1 cellular context compared by ENCODE assay signal in the genomic region with DNA sequence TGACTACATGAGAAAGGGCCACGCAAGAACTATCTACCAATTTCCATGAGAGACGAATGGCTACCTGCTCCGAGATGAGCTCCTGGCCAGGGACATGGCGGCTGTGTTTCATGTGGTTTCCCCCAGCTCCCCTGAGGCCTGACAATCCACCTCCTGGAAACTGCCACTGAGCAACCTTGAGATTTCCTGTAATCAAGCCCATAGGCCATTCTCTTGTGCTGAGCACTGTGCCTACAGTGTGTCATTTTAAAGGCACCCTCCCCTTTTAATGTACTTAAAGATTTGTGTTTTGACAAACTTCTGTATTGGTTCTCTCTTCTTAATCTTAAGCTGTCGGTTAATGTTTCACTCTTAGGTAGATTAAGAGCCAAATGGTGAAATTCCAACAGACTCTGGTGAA.
TF ChIP-seq lines count a peak whose summit lies in the region.

No MANE protein-coding gene starts in this region.

TF ChIP-seq in SK-N-SH, 30 proteins besides CTCF, POLR2A, EP300 and RAD21 (continued from another document):
- no peak for TF ChIP-seq CHD2 (IDR thresholded peaks at IDR 0.05; ENCODE audit: low read length, partially characterized antibody)
- TF ChIP-seq, protein P1, sequence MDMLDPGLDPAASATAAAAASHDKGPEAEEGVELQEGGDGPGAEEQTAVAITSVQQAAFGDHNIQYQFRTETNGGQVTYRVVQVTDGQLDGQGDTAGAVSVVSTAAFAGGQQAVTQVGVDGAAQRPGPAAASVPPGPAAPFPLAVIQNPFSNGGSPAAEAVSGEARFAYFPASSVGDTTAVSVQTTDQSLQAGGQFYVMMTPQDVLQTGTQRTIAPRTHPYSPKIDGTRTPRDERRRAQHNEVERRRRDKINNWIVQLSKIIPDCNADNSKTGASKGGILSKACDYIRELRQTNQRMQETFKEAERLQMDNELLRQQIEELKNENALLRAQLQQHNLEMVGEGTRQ (IDR thresholded peaks at IDR 0.05; ENCODE audit: borderline replicate concordance, low read depth, low read length), result no peak
- TF ChIP-seq, protein P2, sequence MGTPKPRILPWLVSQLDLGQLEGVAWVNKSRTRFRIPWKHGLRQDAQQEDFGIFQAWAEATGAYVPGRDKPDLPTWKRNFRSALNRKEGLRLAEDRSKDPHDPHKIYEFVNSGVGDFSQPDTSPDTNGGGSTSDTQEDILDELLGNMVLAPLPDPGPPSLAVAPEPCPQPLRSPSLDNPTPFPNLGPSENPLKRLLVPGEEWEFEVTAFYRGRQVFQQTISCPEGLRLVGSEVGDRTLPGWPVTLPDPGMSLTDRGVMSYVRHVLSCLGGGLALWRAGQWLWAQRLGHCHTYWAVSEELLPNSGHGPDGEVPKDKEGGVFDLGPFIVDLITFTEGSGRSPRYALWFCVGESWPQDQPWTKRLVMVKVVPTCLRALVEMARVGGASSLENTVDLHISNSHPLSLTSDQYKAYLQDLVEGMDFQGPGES (IDR thresholded peaks at IDR 0.05; ENCODE audit: low read depth, low read length), result no peak
- no peak for TF ChIP-seq NFIC (IDR thresholded peaks at IDR 0.05; ENCODE audit: borderline replicate concordance)
- TF ChIP-seq EZH2phosphoT487 (IDR thresholded peaks at IDR 0.05; ENCODE audit: borderline replicate concordance, low read depth), result no peak
- no peak for TF ChIP-seq RXRA (IDR thresholded peaks at IDR 0.05; ENCODE audit: borderline replicate concordance, low read depth)
- no peak for TF ChIP-seq SMC3 (IDR thresholded peaks at IDR 0.05; ENCODE audit: low read depth, low read length)
